Comparison of ENCODE assay signal across 9 cellular contexts in the genomic region with DNA sequence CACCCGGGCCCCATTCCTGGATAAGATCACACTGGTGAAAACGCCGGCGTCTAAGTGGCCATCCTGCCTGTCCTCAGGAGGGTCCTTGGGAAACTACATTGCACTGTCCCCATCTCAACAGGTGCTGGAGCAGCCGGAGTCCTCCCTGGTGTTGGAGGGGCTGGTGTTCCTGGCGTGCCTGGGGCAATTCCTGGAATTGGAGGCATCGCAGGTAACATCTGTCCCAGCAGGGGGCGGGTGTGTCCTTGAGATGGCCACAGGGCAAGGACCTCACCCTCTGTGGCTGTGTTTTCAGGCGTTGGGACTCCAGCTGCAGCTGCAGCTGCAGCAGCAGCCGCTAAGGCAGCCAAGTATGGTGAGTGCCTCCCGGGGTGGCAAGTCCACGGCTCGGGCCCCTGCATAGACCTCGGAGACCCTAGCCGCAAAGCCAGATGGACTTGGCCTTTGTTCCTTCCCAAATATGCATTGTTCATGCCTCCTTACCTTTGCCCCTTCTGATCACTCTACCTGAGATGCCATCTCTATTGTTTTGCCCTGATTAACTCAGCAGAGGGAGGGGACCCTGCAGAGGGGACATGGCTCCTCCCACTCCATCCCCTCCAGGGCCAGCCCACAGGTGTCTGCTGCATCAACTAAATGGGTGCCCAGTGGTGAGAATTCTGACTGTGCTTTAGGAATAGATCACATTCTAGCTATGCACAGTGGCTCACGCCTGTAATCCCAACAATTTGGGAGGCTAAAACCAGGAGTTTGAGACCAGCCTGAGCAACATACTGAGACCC. TPM values are rescaled to one million over a fixed set of nuclear protein-coding genes. Genes with fewer than 3 reads are reported as not detected.
A peak's percentile ranks its signal among the peaks of the same experiment; 100 is the strongest.
DNase-seq lines count a peak whose midpoint lies in the region; ATAC-seq, FAIRE-seq and TF ChIP-seq lines count a peak whose summit lies in the region.
"Had no signal": no experiment of that assay in that cellular context is flagged by ENCODE, and none has a peak within 500 bp of the region (broad histone marks: within the 10 kb centered on the region; RNA-seq: fewer than 3 reads in every experiment).

No MANE protein-coding gene starts in this region.

- no peaks in the 10 kb centered on the region for H3K36me3 Mint-ChIP-seq in glutamatergic neuron (ENCODE audit: unreplicated experiment)

- FAIRE-seq in A549 (lab: Jason Lieb, UNC) (no peak), GM12891 (lab: Jason Lieb, UNC) (peak; percentile 13)

- ATAC-seq in A549 (peak; percentile 78 to 86), GM18511 (IDR thresholded peaks at IDR 0.05; ENCODE audit: unreplicated experiment) (no peak), HG03520 (IDR thresholded peaks at IDR 0.05; ENCODE audit: unreplicated experiment) (no peak), GM18517 (IDR thresholded peaks at IDR 0.05; ENCODE audit: unreplicated experiment) (no peak)

- no peak overlapping the region for H3K4me3 Mint-ChIP-seq in glutamatergic neuron (ENCODE audit: unreplicated experiment)

- H3K27ac Mint-ChIP-seq in glutamatergic neuron (ENCODE audit: unreplicated experiment), result no peak overlapping the region

- CTCF ChIA-PET in A549 (lab: Yijun Ruan, JAX), result interaction anchor here (0.6 to 1.4 kb wide), 8 partner anchors 8 to 127 kb away, joined by 3 to 5 read pairs (median 3); no protein-coding TSS in a partner anchor
- CTCF ChIA-PET in RWPE1 (lab: Yijun Ruan, JAX), result interaction anchor here (0.6 to 1.5 kb wide), 4 partner anchors 132 to 349 kb away, joined by 3 to 8 read pairs (median 5); no protein-coding TSS in a partner anchor

- H3K9me3 ChIP-seq in A549, result no peaks in the 10 kb centered on the region

- H3K27me3 Mint-ChIP-seq in glutamatergic neuron (ENCODE audit: unreplicated experiment), result peaks cover 2% of the 10 kb centered on the region

- no peaks in the 10 kb centered on the region for H3K9me3 Mint-ChIP-seq in glutamatergic neuron (ENCODE audit: unreplicated experiment)

- no peak overlapping the region for H3K4me3 ChIP-seq in A549

- H3K4me1 ChIP-seq in A549, result no peaks in the 10 kb centered on the region

- TF ChIP-seq POLR2A in A549 (IDR thresholded peaks at IDR 0.05; ENCODE audit: low read length) (no peak), GM12891 (IDR thresholded peaks at IDR 0.05; ENCODE audit: low read depth, low read length) (no peak)

- DNase-seq in A549 (ENCODE audit: low read depth in 1 of 2, low spot score in 1 of 2), result peak; percentile 52 to 57
- DNase-seq in GM12891 (ENCODE audit: insufficient read length, low spot score), result no peak
- peak; percentile 48 for DNase-seq in RWPE1 (ENCODE audit: low spot score)
- DNase-seq in glutamatergic neuron, result peak; percentile 62
- DNase-seq in NCI-H524 treated with DMSO at 0.1 percent for 48 hours (lab: John Stamatoyannopoulos, UW), result no peak
- DNase-seq: stimulated activated CD4-positive, alpha-beta T cell treated with anti-CD3 and anti-CD28 coated beads, Interleukin-4, amount 100 ng/mL, for 1 hour had no signal

- no peak for TF ChIP-seq EP300 in A549 (IDR thresholded peaks at IDR 0.05)

- TF ChIP-seq RAD21 in A549 (conservative IDR thresholded peaks at IDR 0.05 in 1 of 2, IDR thresholded peaks at IDR 0.05 in 1 of 2), result peak; percentile 55 to 70

- peak; percentile 42 for TF ChIP-seq CTCF in A549 (IDR thresholded peaks at IDR 0.05)
- no peak; the same call in 1 of the 2 replicates for TF ChIP-seq CTCF in RWPE1 (conservative IDR thresholded peaks at IDR 0.05; ENCODE audit: low read depth)
- TF ChIP-seq CTCF in glutamatergic neuron (IDR thresholded peaks at IDR 0.05; ENCODE audit: partially characterized antibody, unreplicated experiment), result peak; percentile 35

- H3K4me1 Mint-ChIP-seq in glutamatergic neuron (ENCODE audit: low read depth, unreplicated experiment), result no peaks in the 10 kb centered on the region

- no peak overlapping the region for H3K4me2 ChIP-seq in A549

- no peak overlapping the region for H3K27ac ChIP-seq in A549
- H3K27ac ChIP-seq in RWPE1, result peak overlapping the region; percentile 4; the same call in 1 of the 2 replicates

- 26% methylated on average over 13 of the region's 16 CpGs for WGBS in A549 (ENCODE audit: missing lambda C conversion rate)

- POLR2A ChIA-PET in A549 (lab: Yijun Ruan, JAX), result no interaction called here
- POLR2A ChIA-PET in RWPE1 (lab: Yijun Ruan, JAX; ENCODE audit: low non-redundant PET), result no interaction called here

TF ChIP-seq in A549, 52 proteins besides CTCF, POLR2A, EP300 and RAD21:
- TF ChIP-seq SMC3 (IDR thresholded peaks at IDR 0.05) (peak; percentile 44), RNF2 (IDR thresholded peaks at IDR 0.05; ENCODE audit: borderline replicate concordance, low read depth) (no peak), HDAC2 (IDR thresholded peaks at IDR 0.05) (no peak)

TF ChIP-seq in GM12891, 5 proteins besides CTCF, POLR2A, EP300 and RAD21:
- no peak for TF ChIP-seq PAX5 (IDR thresholded peaks at IDR 0.05; ENCODE audit: insufficient read depth, low read length, severe bottlenecking)
- no peak for TF ChIP-seq POLR2AphosphoS5 (IDR thresholded peaks at IDR 0.05; ENCODE audit: low read depth, low read length)
- no peak for TF ChIP-seq SPI1 (IDR thresholded peaks at IDR 0.05; ENCODE audit: low read depth, low read length)
- TF ChIP-seq TAF1 (IDR thresholded peaks at IDR 0.05; ENCODE audit: low read depth, low read length), result no peak
- TF ChIP-seq POU2F2 (IDR thresholded peaks at IDR 0.05; ENCODE audit: low read depth, low read length), result no peak

RNA-seq across cellular contexts. Expression of a gene that starts 23.8 kb away (rescaled TPM):
- 0.08 and 0.16 TPM in 2 replicates for polyA plus RNA-seq in A549 (2011; rRNA removed)
- 0.14 and 0.15 TPM in 2 replicates for polyA plus RNA-seq in A549 (2012; cell fraction: cytosol; rRNA removed)
- 0.11 and 0.26 TPM in 2 replicates for polyA plus RNA-seq in A549 (2012; cell fraction: nucleus; rRNA removed)
- polyA plus RNA-seq in A549 (2017; fragmentation: RNase III; extraction: RNeasy Plus Mini Kit Qiagen cat#74134 plus additional on column Dnase treatment), result 0.09 to 0.16 TPM (median 0.12 TPM) in 3 replicates
- polyA minus RNA-seq in A549 (2011; rRNA and poly(A)+ RNA removed), result 0.15 TPM in 1 of 2 replicates, not detected in the other
- not detected for polyA plus RNA-seq in GM12891 (2012; ENCODE audit: low read depth, missing spikeins)
- 3.7 TPM for total RNA-seq in glutamatergic neuron (ENCODE audit: unreplicated experiment)

RNA-seq across cellular contexts. Expression of a gene that starts 31.8 kb away (rescaled TPM):
- polyA plus RNA-seq in A549 (2011; rRNA removed) (17.6 and 25.3 TPM in 2 replicates), A549 (2017; fragmentation: RNase III; extraction: RNeasy Plus Mini Kit Qiagen cat#74134 plus additional on column Dnase treatment) (28.9 to 31.8 TPM (median 28.9 TPM) in 3 replicates)
- polyA plus RNA-seq in A549 (2012; cell fraction: cytosol; rRNA removed), result 34.8 and 39.1 TPM in 2 replicates
- polyA plus RNA-seq in A549 (2012; cell fraction: nucleus; rRNA removed), result 63.4 and 82.0 TPM in 2 replicates
- polyA minus RNA-seq in A549 (2011; rRNA and poly(A)+ RNA removed), result 42.1 and 48.2 TPM in 2 replicates
- 29.8 TPM for polyA plus RNA-seq in GM12891 (2012; ENCODE audit: low read depth, missing spikeins)
- 178 TPM for total RNA-seq in glutamatergic neuron (ENCODE audit: unreplicated experiment)

Comparison
In these comparisons a context has a peak if more than half of its experiments do, and no peak if none do; other contexts are left out.
1. ATAC-seq: peak in A549 (2 of 2); none in GM18511 (single experiment), HG03520 (single experiment) and GM18517 (single experiment).
2. DNase-seq: peak in A549 (2 of 2), RWPE1 (single experiment) and glutamatergic neuron (single experiment); none in GM12891 (single experiment) and NCI-H524 treated with DMSO at 0.1 percent for 48 hours (single experiment).